In the genomic region with DNA sequence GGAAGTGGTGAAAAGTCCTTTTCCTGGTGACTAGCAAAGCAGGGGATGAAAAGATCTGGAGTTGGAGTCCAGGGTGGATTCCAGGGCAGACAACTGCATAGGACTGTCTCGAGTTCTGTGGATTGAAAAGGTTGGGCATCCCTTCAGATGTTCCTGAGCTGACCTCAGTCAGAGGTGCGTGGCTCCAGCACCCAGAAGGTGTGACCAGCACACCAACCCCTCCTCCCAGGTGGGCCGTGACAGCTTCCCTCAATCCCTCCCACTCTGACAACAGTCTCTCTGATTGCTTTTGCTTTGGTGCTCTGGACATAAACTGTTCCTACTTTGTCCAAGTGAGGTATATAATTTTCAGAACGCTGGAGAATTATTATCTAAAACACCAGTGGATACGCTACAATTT, we compare ENCODE assay signal across 20 cellular contexts.
DNase-seq lines count a peak whose midpoint lies in the region; ATAC-seq and TF ChIP-seq lines count a peak whose summit lies in the region.
"Had no signal": no experiment of that assay in that cellular context is flagged by ENCODE, and none has a peak within 500 bp of the region (broad histone marks: within the 10 kb centered on the region; RNA-seq: fewer than 3 reads in every experiment).

No MANE protein-coding gene starts in this region.

- H3K9me3 ChIP-seq in BLaER1 (no peaks in the 10 kb centered on the region), WERI-Rb-1 (ENCODE audit: severe bottlenecking) (no peaks in the 10 kb centered on the region)
- H3K9me3 ChIP-seq: breast epithelium, lower lobe of right lung, stomach had no signal

- H3K4me2 ChIP-seq in BLaER1, result peak overlapping the region; percentile 88

- peak; percentile 30 for ATAC-seq in activated CD4-positive, alpha-beta T cell treated with anti-CD3 and anti-CD28 coated beads for 36 hours
- peak; percentile 33 for ATAC-seq in effector memory CD8-positive, alpha-beta T cell (replicated peaks)
- ATAC-seq: lower lobe of right lung had no signal

- H3K4me3 Mint-ChIP-seq in activated CD4-positive, alpha-beta T cell treated with anti-CD3 and anti-CD28 coated beads for 36 hours, result peak overlapping the region; percentile 84
- H3K4me3 Mint-ChIP-seq in effector memory CD8-positive, alpha-beta T cell, result peak overlapping the region; percentile 79 to 80

- no peaks in the 10 kb centered on the region for H3K9me3 Mint-ChIP-seq in activated CD4-positive, alpha-beta T cell treated with anti-CD3 and anti-CD28 coated beads for 36 hours (ENCODE audit: low read depth)
- no peaks in the 10 kb centered on the region for H3K9me3 Mint-ChIP-seq in effector memory CD8-positive, alpha-beta T cell
- H3K9me3 Mint-ChIP-seq: IgD-negative memory B cell had no signal

- no peaks in the 10 kb centered on the region for H3K27me3 Mint-ChIP-seq in activated CD4-positive, alpha-beta T cell treated with anti-CD3 and anti-CD28 coated beads for 36 hours
- no peaks in the 10 kb centered on the region for H3K27me3 Mint-ChIP-seq in effector memory CD8-positive, alpha-beta T cell
- H3K27me3 Mint-ChIP-seq: progenitor cell of endocrine pancreas had no signal

- H3K27ac Mint-ChIP-seq in activated CD4-positive, alpha-beta T cell treated with anti-CD3 and anti-CD28 coated beads for 36 hours, result peak overlapping the region; percentile 99
- H3K27ac Mint-ChIP-seq in effector memory CD8-positive, alpha-beta T cell, result peak overlapping the region; percentile 86 to 88
- H3K27ac Mint-ChIP-seq: progenitor cell of endocrine pancreas had no signal

- TF ChIP-seq CTCF in WERI-Rb-1 (IDR thresholded peaks at IDR 0.05; ENCODE audit: low read depth, low read length), result no peak

- H3K36me3 ChIP-seq in BLaER1 (peaks cover 100% of the 10 kb centered on the region), WERI-Rb-1 (no peaks in the 10 kb centered on the region)
- H3K36me3 ChIP-seq: breast epithelium, lower lobe of right lung, stomach had no signal

- H3K9ac ChIP-seq in BLaER1, result no peak overlapping the region; the same call in 1 of the 2 replicates

- no peak overlapping the region for H3K4me3 ChIP-seq in BLaER1
- no peak overlapping the region; the same call in 1 of the 2 replicates for H3K4me3 ChIP-seq in WERI-Rb-1 (ENCODE audit: low read depth, low read length)
- H3K4me3 ChIP-seq: stomach had no signal

- H3K4me1 ChIP-seq in BLaER1, result peaks cover 100% of the 10 kb centered on the region
- H3K4me1 ChIP-seq: breast epithelium, lower lobe of right lung had no signal

- 0 out of 2 replicates have a peak overlapping the region, but pooled peaks have one; percentile 11 for H3K27ac ChIP-seq in BLaER1
- H3K27ac ChIP-seq in WERI-Rb-1, result no peak overlapping the region
- H3K27ac ChIP-seq: lower lobe of right lung had no signal

- CTCF ChIA-PET in activated CD4-positive, alpha-beta T cell treated with anti-CD3 and anti-CD28 coated beads for 36 hours (lab: Charles Lee), result interaction anchor here (0.6 to 1.1 kb wide), 3 partner anchors 31 to 583 kb away, joined by 3 to 4 read pairs (median 3); no protein-coding TSS in a partner anchor

- intact Hi-C loops in activated CD4-positive, alpha-beta T cell treated with anti-CD3 and anti-CD28 coated beads for 36 hours (cut with DNase I, micrococcal nuclease), result loop anchor here in 1 of 2 experiments (10.0 kb wide), 1 partner anchor 386 kb away; no protein-coding TSS in a partner anchor
- intact Hi-C loops in posterior cingulate gyrus (cut with DNase I), result no loop called here

- H4K20me1 ChIP-seq in BLaER1, result peaks cover 100% of the 10 kb centered on the region

- H3K36me3 Mint-ChIP-seq in activated CD4-positive, alpha-beta T cell treated with anti-CD3 and anti-CD28 coated beads for 36 hours (ENCODE audit: low read depth), result peaks cover 93% of the 10 kb centered on the region
- H3K36me3 Mint-ChIP-seq in effector memory CD8-positive, alpha-beta T cell (ENCODE audit: insufficient read depth), result peaks cover 55% of the 10 kb centered on the region

- DNase-seq in activated CD4-positive, alpha-beta T cell treated with anti-CD3 and anti-CD28 coated beads for 36 hours, result peak; percentile 67
- DNase-seq in activated CD4-positive, alpha-beta T cell treated with anti-CD3 and anti-CD28 coated beads, Interleukin-2, amount 50 U/mL, for 1 hour, result no peak
- DNase-seq in WERI-Rb-1 (peak; percentile 29), islet precursor cell (no peak), posterior cingulate gyrus (no peak), amygdala (lab: John Stamatoyannopoulos, UW) (no peak)
- no peak for DNase-seq in effector memory CD8-positive, alpha-beta T cell
- DNase-seq: activated CD4-positive, CD25-positive, alpha-beta regulatory T cell treated with anti-CD3 and anti-CD28 coated beads, Interleukin-2, amount 50 U/mL, for 72 hours; activated gamma-delta T cell; lower lobe of right lung; MM.1S; NCI-H1694 treated with DMSO at 0.1 percent for 48 hours; NCI-H226; NK-92 treated with Interleukin-12 subunit alpha and Interleukin-12 subunit beta, amount 100 ng/mL, for 24 hours; stimulated activated CD4-positive, alpha-beta T cell treated with anti-CD3 and anti-CD28 coated beads, Interleukin-12 subunit alpha, Interleukin-12 subunit beta, amount 100 ng/mL, for 4 hours; stomach had no signal

- H3K4me1 Mint-ChIP-seq in activated CD4-positive, alpha-beta T cell treated with anti-CD3 and anti-CD28 coated beads for 36 hours, result peaks cover 24% of the 10 kb centered on the region
- peaks cover 10% of the 10 kb centered on the region in 2 donors for H3K4me1 Mint-ChIP-seq in effector memory CD8-positive, alpha-beta T cell (ENCODE audit: low read depth in 2 of 2)

- H3K27me3 ChIP-seq in BLaER1, result no peaks in the 10 kb centered on the region
- H3K27me3 ChIP-seq in WERI-Rb-1 (ENCODE audit: insufficient read depth, low read depth, severe bottlenecking), result no peaks in the 10 kb centered on the region
- H3K27me3 ChIP-seq: breast epithelium, stomach had no signal

- POLR2A ChIA-PET in activated CD4-positive, alpha-beta T cell treated with anti-CD3 and anti-CD28 coated beads for 36 hours (lab: Charles Lee), result no interaction called here

Comparison
In these comparisons a context has a peak if more than half of its experiments do, and no peak if none do; other contexts are left out.
1. DNase-seq: peak in activated CD4-positive, alpha-beta T cell treated with anti-CD3 and anti-CD28 coated beads for 36 hours (single experiment) and WERI-Rb-1 (single experiment); none in activated CD4-positive, alpha-beta T cell treated with anti-CD3 and anti-CD28 coated beads, Interleukin-2, amount 50 U/mL, for 1 hour (single experiment), effector memory CD8-positive, alpha-beta T cell (0 of 3), islet precursor cell (single experiment), posterior cingulate gyrus (0 of 10) and amygdala (0 of 56).